Comparison of ENCODE assay signal across 15 cellular contexts in the genomic region with DNA sequence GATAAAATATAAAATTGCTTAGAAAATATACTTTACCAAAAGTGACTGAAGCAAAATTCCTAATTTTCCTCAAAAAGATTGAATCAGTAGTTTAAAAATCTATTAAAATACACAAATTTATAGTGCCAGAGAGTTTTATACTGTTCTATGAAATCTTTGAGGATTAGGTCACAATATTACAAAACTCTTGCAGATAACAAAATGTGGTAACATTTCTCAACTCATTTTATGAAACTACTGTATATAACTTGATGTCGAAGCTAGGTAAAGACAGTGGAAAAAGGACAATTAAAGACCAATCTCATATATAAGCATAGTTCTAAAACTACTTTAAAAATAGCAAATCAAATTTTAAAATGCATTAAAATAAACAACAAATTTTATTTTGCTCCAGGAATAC. TPM values are rescaled to one million over a fixed set of nuclear protein-coding genes. Genes with fewer than 3 reads are reported as not detected.
"Had no signal": no experiment of that assay in that cellular context is flagged by ENCODE, and none has a peak within 500 bp of the region (broad histone marks: within the 10 kb centered on the region; RNA-seq: fewer than 3 reads in every experiment).

No MANE protein-coding gene starts in this region.

- DNase-seq: activated CD4-positive, alpha-beta memory T cell treated with anti-CD3 and anti-CD28 coated beads, Interleukin-2, amount 10 ng/mL, durations not matched to agents 7 days and 5 days; activated CD4-positive, alpha-beta T cell treated with anti-CD3 and anti-CD28 coated beads for 4 hours; activated T-cell treated with anti-CD3 and anti-CD28 coated beads, Interleukin-2, amount 50 U/mL, for 24 hours; amniotic stem cell; body of pancreas; central memory CD4-positive, alpha-beta T cell; glutamatergic neuron; hypothalamus; nucleus accumbens; stimulated activated CD4-positive, alpha-beta T cell treated with anti-CD3 and anti-CD28 coated beads, Interleukin-4, amount 100 ng/mL, for 4 hours; stimulated activated CD8-positive, alpha-beta memory T cell treated with anti-CD3 and anti-CD28 coated beads, Interleukin-4, amount 100 ng/mL, for 48 hours; stimulated activated naive CD4-positive, alpha-beta T cell treated with Interleukin-2 at 50 U/mL for 16 hours had no signal

- H3K9me3 ChIP-seq: body of pancreas had no signal

- ATAC-seq: body of pancreas; natural killer cell treated with Interleukin-12 subunit alpha and Interleukin-12 subunit beta and Interleukin-15 and Interleukin-18, amount 100 ng/mL, for 72 hours had no signal

- H3K27ac ChIP-seq: body of pancreas, epithelial cell of prostate, skin epidermis had no signal

- H3K4me3 ChIP-seq: body of pancreas, skin epidermis had no signal

- H3K4me1 ChIP-seq: body of pancreas had no signal

- H3K27me3 ChIP-seq: body of pancreas had no signal

RNA-seq across cellular contexts. Expression of a gene that starts 15.9 kb away (rescaled TPM):
- total RNA-seq: activated CD4-positive, alpha-beta memory T cell treated with anti-CD3 and anti-CD28 coated beads, Interleukin-2, amount 10 ng/mL, durations not matched to agents 7 days and 5 days; natural killer cell treated with Interleukin-12 subunit alpha and Interleukin-12 subunit beta and Interleukin-15 and Interleukin-18, amount 100 ng/mL, for 72 hours had no signal

RNA-seq across cellular contexts. Expression of a gene that starts 50.7 kb away (rescaled TPM):
- total RNA-seq: activated CD4-positive, alpha-beta memory T cell treated with anti-CD3 and anti-CD28 coated beads, Interleukin-2, amount 10 ng/mL, durations not matched to agents 7 days and 5 days; natural killer cell treated with Interleukin-12 subunit alpha and Interleukin-12 subunit beta and Interleukin-15 and Interleukin-18, amount 100 ng/mL, for 72 hours had no signal
